10 cellular contexts compared by ENCODE assay signal in genomic region chr7:64541438-64542359, GRCh38. TPM values are rescaled to one million over a fixed set of nuclear protein-coding genes. Genes with fewer than 3 reads are reported as not detected.
DNase-seq lines count a peak whose midpoint lies in the region; ATAC-seq and TF ChIP-seq lines count a peak whose summit lies in the region.
"Had no signal": no experiment of that assay in that cellular context is flagged by ENCODE, and none has a peak within 500 bp of the region (broad histone marks: within the 10 kb centered on the region; RNA-seq: fewer than 3 reads in every experiment).

No MANE protein-coding gene starts in this region.

- H3K79me2 ChIP-seq in osteoblast (ENCODE audit: insufficient read depth, low read length), result peaks cover 24% of the 10 kb centered on the region

- DNase-seq in ELR (ENCODE audit: low read depth) (peak; percentile 71), RKO (ENCODE audit: low spot score) (peak; percentile 46), osteoblast (ENCODE audit: insufficient read length, low spot score, missing footprints) (no peak), WTC11 (ENCODE audit: low spot score) (no peak)
- DNase-seq in effector memory CD8-positive, alpha-beta T cell, result no peak
- DNase-seq in activated naive CD4-positive, alpha-beta T cell treated with anti-CD3 and anti-CD28 coated beads, Interleukin-2, amount 10 ng/mL, durations not matched to agents 7 days and 5 days, result no peak
- DNase-seq in stimulated activated CD4-positive, alpha-beta T cell treated with anti-CD3 and anti-CD28 coated beads, Interleukin-4, amount 100 ng/mL, for 1 hour, result no peak
- DNase-seq: nephron progenitor cell, PC-9 had no signal

- no peak for TF ChIP-seq CTCF in osteoblast (IDR thresholded peaks at IDR 0.05; ENCODE audit: extremely low read depth, low read depth, low read length)
- TF ChIP-seq CTCF in WTC11 (IDR thresholded peaks at IDR 0.05), result no peak

- no peaks in the 10 kb centered on the region for H3K9me3 ChIP-seq in osteoblast (ENCODE audit: low read depth, low read length)

- H3K4me3 Mint-ChIP-seq in effector memory CD8-positive, alpha-beta T cell, result peak overlapping the region; percentile 10 to 22
- no peak overlapping the region for H3K4me3 Mint-ChIP-seq in activated naive CD4-positive, alpha-beta T cell treated with anti-CD3 and anti-CD28 coated beads, Interleukin-2, amount 10 ng/mL, durations not matched to agents 7 days and 5 days
- no peak overlapping the region for H3K4me3 Mint-ChIP-seq in WTC11
- H3K4me3 Mint-ChIP-seq: nephron progenitor cell had no signal

- H2AFZ ChIP-seq in osteoblast (ENCODE audit: low read length), result peak overlapping the region; percentile 98
- H2AFZ ChIP-seq: PC-9 had no signal

- peaks cover 11% of the 10 kb centered on the region for H3K36me3 ChIP-seq in osteoblast (ENCODE audit: insufficient read depth, low read length)

- H4K20me1 ChIP-seq in osteoblast (ENCODE audit: insufficient read depth, low read length), result no peaks in the 10 kb centered on the region

- no peaks in the 10 kb centered on the region for H3K27me3 ChIP-seq in osteoblast (ENCODE audit: insufficient read depth, low read length)

- H3K4me1 Mint-ChIP-seq in effector memory CD8-positive, alpha-beta T cell (ENCODE audit: low read depth in 2 of 2), result peaks cover 13 to 15% of the 10 kb centered on the region in 2 donors
- H3K4me1 Mint-ChIP-seq in activated naive CD4-positive, alpha-beta T cell treated with anti-CD3 and anti-CD28 coated beads, Interleukin-2, amount 10 ng/mL, durations not matched to agents 7 days and 5 days, result no peaks in the 10 kb centered on the region
- H3K4me1 Mint-ChIP-seq in WTC11, result no peaks in the 10 kb centered on the region
- H3K4me1 Mint-ChIP-seq: nephron progenitor cell had no signal

- H3K27ac Mint-ChIP-seq in effector memory CD8-positive, alpha-beta T cell, result peak overlapping the region; percentile 63 to 90
- H3K27ac Mint-ChIP-seq in activated naive CD4-positive, alpha-beta T cell treated with anti-CD3 and anti-CD28 coated beads, Interleukin-2, amount 10 ng/mL, durations not matched to agents 7 days and 5 days, result no peak overlapping the region
- H3K27ac Mint-ChIP-seq in WTC11, result no peak overlapping the region
- H3K27ac Mint-ChIP-seq: nephron progenitor cell had no signal

- H3K36me3 Mint-ChIP-seq in effector memory CD8-positive, alpha-beta T cell (ENCODE audit: insufficient read depth), result peaks cover 15% of the 10 kb centered on the region
- peaks cover 56% of the 10 kb centered on the region for H3K36me3 Mint-ChIP-seq in activated naive CD4-positive, alpha-beta T cell treated with anti-CD3 and anti-CD28 coated beads, Interleukin-2, amount 10 ng/mL, durations not matched to agents 7 days and 5 days
- peaks cover 47% of the 10 kb centered on the region for H3K36me3 Mint-ChIP-seq in WTC11

- H3K4me2 ChIP-seq in osteoblast (ENCODE audit: insufficient read depth, low read length), result peak overlapping the region; percentile 75
- H3K4me2 ChIP-seq: PC-9 had no signal

- peaks cover 16% of the 10 kb centered on the region for H3K4me1 ChIP-seq in osteoblast (ENCODE audit: insufficient read depth, low read length)

- H3K4me3 ChIP-seq in osteoblast (ENCODE audit: insufficient read depth, low read length), result no peak overlapping the region
- H3K4me3 ChIP-seq: PC-9 had no signal

- POLR2A ChIA-PET in WTC11 (lab: Charles Lee), result no interaction called here

- no peaks in the 10 kb centered on the region for H3K9me3 Mint-ChIP-seq in effector memory CD8-positive, alpha-beta T cell
- H3K9me3 Mint-ChIP-seq in activated naive CD4-positive, alpha-beta T cell treated with anti-CD3 and anti-CD28 coated beads, Interleukin-2, amount 10 ng/mL, durations not matched to agents 7 days and 5 days, result peaks cover 16% of the 10 kb centered on the region
- H3K9me3 Mint-ChIP-seq in WTC11, result peaks cover 24% of the 10 kb centered on the region; the same call in 1 of the 2 replicates

- CTCF ChIA-PET in activated naive CD4-positive, alpha-beta T cell treated with anti-CD3 and anti-CD28 coated beads, Interleukin-2, amount 10 ng/mL, durations not matched to agents 7 days and 5 days (lab: Charles Lee), result no interaction called here
- CTCF ChIA-PET in WTC11 (lab: Charles Lee), result no interaction called here

- H3K27me3 Mint-ChIP-seq in effector memory CD8-positive, alpha-beta T cell, result no peaks in the 10 kb centered on the region
- H3K27me3 Mint-ChIP-seq in activated naive CD4-positive, alpha-beta T cell treated with anti-CD3 and anti-CD28 coated beads, Interleukin-2, amount 10 ng/mL, durations not matched to agents 7 days and 5 days, result no peaks in the 10 kb centered on the region
- no peaks in the 10 kb centered on the region; the same call in 1 of the 2 replicates for H3K27me3 Mint-ChIP-seq in WTC11 (ENCODE audit: low read depth)

- ATAC-seq in effector memory CD8-positive, alpha-beta T cell (replicated peaks), result peak; percentile 64
- ATAC-seq in HG02938 (IDR thresholded peaks at IDR 0.05; ENCODE audit: unreplicated experiment), result no peak
- no peak for ATAC-seq in WTC11

- peak overlapping the region; percentile 92 for H3K27ac ChIP-seq in osteoblast (ENCODE audit: low read depth, low read length)
- H3K27ac ChIP-seq: PC-9 had no signal

TF ChIP-seq in WTC11, 78 proteins besides CTCF, POLR2A, EP300 and RAD21:
- no peak for TF ChIP-seq RORB (CRISPR knock-in tag; IDR thresholded peaks at IDR 0.05)
- no peak for TF ChIP-seq FOXP1 (CRISPR knock-in tag; IDR thresholded peaks at IDR 0.05; ENCODE audit: borderline replicate concordance)
- TF ChIP-seq MXD4 (CRISPR knock-in tag; IDR thresholded peaks at IDR 0.05; ENCODE audit: borderline replicate concordance), result no peak
- TF ChIP-seq ATF1 (CRISPR knock-in tag; IDR thresholded peaks at IDR 0.05), result no peak
- TF ChIP-seq ZNF671 (CRISPR knock-in tag; IDR thresholded peaks at IDR 0.05), result no peak
- TF ChIP-seq, protein P1, sequence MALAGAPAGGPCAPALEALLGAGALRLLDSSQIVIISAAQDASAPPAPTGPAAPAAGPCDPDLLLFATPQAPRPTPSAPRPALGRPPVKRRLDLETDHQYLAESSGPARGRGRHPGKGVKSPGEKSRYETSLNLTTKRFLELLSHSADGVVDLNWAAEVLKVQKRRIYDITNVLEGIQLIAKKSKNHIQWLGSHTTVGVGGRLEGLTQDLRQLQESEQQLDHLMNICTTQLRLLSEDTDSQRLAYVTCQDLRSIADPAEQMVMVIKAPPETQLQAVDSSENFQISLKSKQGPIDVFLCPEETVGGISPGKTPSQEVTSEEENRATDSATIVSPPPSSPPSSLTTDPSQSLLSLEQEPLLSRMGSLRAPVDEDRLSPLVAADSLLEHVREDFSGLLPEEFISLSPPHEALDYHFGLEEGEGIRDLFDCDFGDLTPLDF (CRISPR knock-in tag; IDR thresholded peaks at IDR 0.05), result no peak
- no peak for TF ChIP-seq EMX1 (CRISPR knock-in tag; IDR thresholded peaks at IDR 0.05)
- no peak for TF ChIP-seq NFE2L1 (CRISPR knock-in tag; IDR thresholded peaks at IDR 0.05)
- TF ChIP-seq, protein P2, sequence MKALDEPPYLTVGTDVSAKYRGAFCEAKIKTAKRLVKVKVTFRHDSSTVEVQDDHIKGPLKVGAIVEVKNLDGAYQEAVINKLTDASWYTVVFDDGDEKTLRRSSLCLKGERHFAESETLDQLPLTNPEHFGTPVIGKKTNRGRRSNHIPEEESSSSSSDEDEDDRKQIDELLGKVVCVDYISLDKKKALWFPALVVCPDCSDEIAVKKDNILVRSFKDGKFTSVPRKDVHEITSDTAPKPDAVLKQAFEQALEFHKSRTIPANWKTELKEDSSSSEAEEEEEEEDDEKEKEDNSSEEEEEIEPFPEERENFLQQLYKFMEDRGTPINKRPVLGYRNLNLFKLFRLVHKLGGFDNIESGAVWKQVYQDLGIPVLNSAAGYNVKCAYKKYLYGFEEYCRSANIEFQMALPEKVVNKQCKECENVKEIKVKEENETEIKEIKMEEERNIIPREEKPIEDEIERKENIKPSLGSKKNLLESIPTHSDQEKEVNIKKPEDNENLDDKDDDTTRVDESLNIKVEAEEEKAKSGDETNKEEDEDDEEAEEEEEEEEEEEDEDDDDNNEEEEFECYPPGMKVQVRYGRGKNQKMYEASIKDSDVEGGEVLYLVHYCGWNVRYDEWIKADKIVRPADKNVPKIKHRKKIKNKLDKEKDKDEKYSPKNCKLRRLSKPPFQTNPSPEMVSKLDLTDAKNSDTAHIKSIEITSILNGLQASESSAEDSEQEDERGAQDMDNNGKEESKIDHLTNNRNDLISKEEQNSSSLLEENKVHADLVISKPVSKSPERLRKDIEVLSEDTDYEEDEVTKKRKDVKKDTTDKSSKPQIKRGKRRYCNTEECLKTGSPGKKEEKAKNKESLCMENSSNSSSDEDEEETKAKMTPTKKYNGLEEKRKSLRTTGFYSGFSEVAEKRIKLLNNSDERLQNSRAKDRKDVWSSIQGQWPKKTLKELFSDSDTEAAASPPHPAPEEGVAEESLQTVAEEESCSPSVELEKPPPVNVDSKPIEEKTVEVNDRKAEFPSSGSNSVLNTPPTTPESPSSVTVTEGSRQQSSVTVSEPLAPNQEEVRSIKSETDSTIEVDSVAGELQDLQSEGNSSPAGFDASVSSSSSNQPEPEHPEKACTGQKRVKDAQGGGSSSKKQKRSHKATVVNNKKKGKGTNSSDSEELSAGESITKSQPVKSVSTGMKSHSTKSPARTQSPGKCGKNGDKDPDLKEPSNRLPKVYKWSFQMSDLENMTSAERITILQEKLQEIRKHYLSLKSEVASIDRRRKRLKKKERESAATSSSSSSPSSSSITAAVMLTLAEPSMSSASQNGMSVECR (CRISPR knock-in tag; IDR thresholded peaks at IDR 0.05; ENCODE audit: borderline replicate concordance), result no peak

RNA-seq across cellular contexts. Expression of gene ZNF680, which starts 21.2 kb away (rescaled TPM):
- total RNA-seq in osteoblast (12.7 and 14.7 TPM in 2 replicates), WTC11 (2021) (12.9 to 13.9 TPM (median 13.0 TPM) in 3 replicates)

Comparison
In these comparisons a context has a peak if more than half of its experiments do, and no peak if none do; other contexts are left out.
1. DNase-seq: peak in ELR (single experiment) and RKO (single experiment); none in effector memory CD8-positive, alpha-beta T cell (0 of 3), osteoblast (single experiment), activated naive CD4-positive, alpha-beta T cell treated with anti-CD3 and anti-CD28 coated beads, Interleukin-2, amount 10 ng/mL, durations not matched to agents 7 days and 5 days (single experiment), WTC11 (single experiment) and stimulated activated CD4-positive, alpha-beta T cell treated with anti-CD3 and anti-CD28 coated beads, Interleukin-4, amount 100 ng/mL, for 1 hour (single experiment).
2. H3K27ac Mint-ChIP-seq: peak in effector memory CD8-positive, alpha-beta T cell (2 of 2); none in activated naive CD4-positive, alpha-beta T cell treated with anti-CD3 and anti-CD28 coated beads, Interleukin-2, amount 10 ng/mL, durations not matched to agents 7 days and 5 days (single experiment) and WTC11 (single experiment).
3. H3K4me3 Mint-ChIP-seq: peak in effector memory CD8-positive, alpha-beta T cell (2 of 2); none in activated naive CD4-positive, alpha-beta T cell treated with anti-CD3 and anti-CD28 coated beads, Interleukin-2, amount 10 ng/mL, durations not matched to agents 7 days and 5 days (single experiment) and WTC11 (single experiment).